25 cellular contexts compared by ENCODE assay signal in the genomic region with DNA sequence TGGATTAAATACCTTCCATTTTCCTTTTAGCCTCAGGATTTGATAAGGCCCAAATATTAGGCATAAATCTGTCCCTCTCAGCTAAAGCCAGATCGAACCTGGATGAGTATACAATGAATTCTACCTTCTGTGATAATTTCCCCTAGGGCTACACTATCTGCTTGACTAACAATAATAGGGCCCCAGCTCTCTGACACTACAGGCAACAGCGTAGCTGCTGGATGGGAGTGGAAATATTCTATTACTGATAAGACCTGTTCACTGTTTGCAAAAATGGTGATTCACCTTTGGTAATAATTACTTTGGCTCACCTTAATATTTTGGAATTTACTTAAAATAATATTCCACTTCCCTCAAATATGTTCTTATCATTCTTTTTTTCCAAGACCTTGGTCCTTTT.
"Had no signal": no experiment of that assay in that cellular context is flagged by ENCODE, and none has a peak within 500 bp of the region (broad histone marks: within the 10 kb centered on the region; RNA-seq: fewer than 3 reads in every experiment).

No MANE protein-coding gene starts in this region.

- H3K4me3 Mint-ChIP-seq: dendritic cell treated with granulocyte-macrophage colony-stimulating factor and Interleukin-4, amounts not matched to agents 40 ng/mL and 50 ng/mL, for 4 days; effector memory CD8-positive, alpha-beta T cell; endodermal cell; mesothelial cell of epicardium; naive B cell; naive thymus-derived CD8-positive, alpha-beta T cell had no signal

- DNase-seq: cortex of kidney; effector CD8-positive, alpha-beta T cell; effector memory CD8-positive, alpha-beta T cell; endodermal cell; erythroblast; esophagus squamous epithelium; foreskin fibroblast; foreskin melanocyte; gastrocnemius medialis; glutamatergic neuron; head of caudate nucleus; heart right ventricle; hippocampal formation; left cardiac atrium; left lung; left ventricle myocardium superior; lower lobe of right lung; mesenchymal stem cell; mucosa of descending colon; naive B cell; naive thymus-derived CD8-positive, alpha-beta T cell had no signal

- ATAC-seq: effector memory CD8-positive, alpha-beta T cell; esophagus mucosa; gastrocnemius medialis; heart right ventricle; left cardiac atrium; left lung; left ventricle myocardium superior; lower lobe of right lung; mucosa of descending colon; naive thymus-derived CD8-positive, alpha-beta T cell had no signal

- H3K4me1 ChIP-seq: esophagus squamous epithelium, gastrocnemius medialis, heart right ventricle, left lung, lower lobe of right lung had no signal

- H3K27me3 ChIP-seq: esophagus squamous epithelium, gastrocnemius medialis, heart right ventricle, left lung had no signal

- H3K9me3 ChIP-seq: esophagus squamous epithelium, gastrocnemius medialis, lower lobe of right lung, mucosa of descending colon had no signal

- H3K27ac Mint-ChIP-seq: dendritic cell treated with granulocyte-macrophage colony-stimulating factor and Interleukin-4, amounts not matched to agents 40 ng/mL and 50 ng/mL, for 4 days; effector memory CD8-positive, alpha-beta T cell; endodermal cell; mesothelial cell of epicardium; naive B cell; naive thymus-derived CD8-positive, alpha-beta T cell had no signal

- H3K27ac ChIP-seq: epithelial cell of prostate, esophagus squamous epithelium, gastrocnemius medialis, heart right ventricle, left lung, lower lobe of right lung had no signal

- H3K36me3 Mint-ChIP-seq: mesothelial cell of epicardium; naive B cell; naive thymus-derived CD8-positive, alpha-beta T cell had no signal

- H3K36me3 ChIP-seq: esophagus squamous epithelium, gastrocnemius medialis, heart right ventricle, left lung, lower lobe of right lung had no signal

- H3K27me3 Mint-ChIP-seq: dendritic cell treated with granulocyte-macrophage colony-stimulating factor and Interleukin-4, amounts not matched to agents 40 ng/mL and 50 ng/mL, for 4 days; effector memory CD8-positive, alpha-beta T cell; naive B cell; naive thymus-derived CD8-positive, alpha-beta T cell had no signal

- H3K4me1 Mint-ChIP-seq: naive B cell; naive thymus-derived CD8-positive, alpha-beta T cell had no signal

- H3K4me3 ChIP-seq: esophagus squamous epithelium, gastrocnemius medialis, heart right ventricle, left lung, lower lobe of right lung, mucosa of descending colon had no signal
